In genomic region chr9:121818841-121819430, GRCh38 we compare ENCODE assay signal across 26 cellular contexts.
DNase-seq lines count a peak whose midpoint lies in the region; ATAC-seq and TF ChIP-seq lines count a peak whose summit lies in the region.
"Had no signal": no experiment of that assay in that cellular context is flagged by ENCODE, and none has a peak within 500 bp of the region (broad histone marks: within the 10 kb centered on the region; RNA-seq: fewer than 3 reads in every experiment).

No MANE protein-coding gene starts in this region.

- peak; percentile 21 for DNase-seq in activated effector memory CD4-positive, alpha-beta T cell treated with anti-CD3 and anti-CD28 coated beads, Interleukin-2, amount 50 U/mL, for 16 hours
- DNase-seq in activated effector memory CD4-positive, alpha-beta T cell treated with Interleukin-2 at 50 U/mL for 16 hours: no peak
- DNase-seq in CD4-positive, alpha-beta T cell: no peak
- no peak for DNase-seq in pons (ENCODE audit: low spot score)
- no peak for DNase-seq in CD8-positive, alpha-beta memory T cell
- no peak for DNase-seq in heart right ventricle
- DNase-seq: activated CD4-positive, alpha-beta T cell treated with anti-CD3 and anti-CD28 coated beads, Interleukin-2, amount 50 U/mL, for 48 hours; activated naive CD4-positive, alpha-beta T cell treated with Interleukin-2 at 50 U/mL for 16 hours; activated T-cell treated with anti-CD3 and anti-CD28 coated beads, Interleukin-2, amount 50 U/mL, for 48 hours; AML-193; immature natural killer cell; left colon; mucosa of descending colon; right cardiac atrium; RPMI8226; SJCRH30; stimulated activated CD4-positive, alpha-beta T cell treated with anti-CD3 and anti-CD28 coated beads, Interleukin-1b, Interleukin-23, amount 100 ng/mL, for 48 hours; T-helper 1 cell; testis had no signal

- H3K27ac ChIP-seq in VCaP: peak overlapping the region; percentile 40
- no peak overlapping the region for H3K27ac ChIP-seq in iPS-18a (ENCODE audit: low read length)
- H3K27ac ChIP-seq in CD4-positive, alpha-beta T cell (ENCODE audit: low read depth, low read length): no peak overlapping the region
- no peak overlapping the region for H3K27ac ChIP-seq in CD8-positive, alpha-beta memory T cell (ENCODE audit: low read depth, low read length)
- H3K27ac ChIP-seq in heart right ventricle: no peak overlapping the region
- H3K27ac ChIP-seq: A549, esophagus muscularis mucosa, SJCRH30, testis had no signal

- intact Hi-C loops in CD4-positive, alpha-beta T cell (cut with DNase I, micrococcal nuclease): no loop called here
- intact Hi-C loops in heart right ventricle (cut with DNase I): no loop called here

- H3K9me3 ChIP-seq in iPS-18a (ENCODE audit: control insufficient read depth, low read depth, low read length): no peaks in the 10 kb centered on the region
- no peaks in the 10 kb centered on the region for H3K9me3 ChIP-seq in CD4-positive, alpha-beta T cell (ENCODE audit: control insufficient read depth, low read length)
- H3K9me3 ChIP-seq in CD8-positive, alpha-beta memory T cell (ENCODE audit: low read length): no peaks in the 10 kb centered on the region
- H3K9me3 ChIP-seq in heart right ventricle: no peaks in the 10 kb centered on the region
- H3K9me3 ChIP-seq: A549, esophagus muscularis mucosa, mucosa of descending colon, SJCRH30, testis had no signal

- CTCF ChIA-PET in CD4-positive, alpha-beta T cell (lab: Charles Lee): no interaction called here
- CTCF ChIA-PET in CD8-positive, alpha-beta memory T cell (lab: Charles Lee): no interaction called here

- WGBS in heart right ventricle, 2 donors: 93 to 94% methylated on average over 12 of the region's 12 CpGs

- POLR2A ChIA-PET in CD4-positive, alpha-beta T cell (lab: Charles Lee): no interaction called here
- POLR2A ChIA-PET in CD8-positive, alpha-beta memory T cell (lab: Charles Lee): no interaction called here

- no peaks in the 10 kb centered on the region for H3K36me3 Mint-ChIP-seq in CD4-positive, alpha-beta T cell (ENCODE audit: low read depth)
- H3K36me3 Mint-ChIP-seq in CD8-positive, alpha-beta memory T cell: no peaks in the 10 kb centered on the region
- H3K36me3 Mint-ChIP-seq: immature natural killer cell; natural killer cell treated with Interleukin-12 subunit alpha and Interleukin-12 subunit beta and Interleukin-15 and Interleukin-18, amount 100 ng/mL, for 72 hours had no signal

- no peaks in the 10 kb centered on the region for H3K9me3 Mint-ChIP-seq in CD4-positive, alpha-beta T cell
- H3K9me3 Mint-ChIP-seq in CD8-positive, alpha-beta memory T cell: no peaks in the 10 kb centered on the region
- H3K9me3 Mint-ChIP-seq: immature natural killer cell; natural killer cell treated with Interleukin-12 subunit alpha and Interleukin-12 subunit beta and Interleukin-15 and Interleukin-18, amount 100 ng/mL, for 72 hours; stimulated activated naive CD8-positive, alpha-beta T cell treated with anti-CD3 and anti-CD28 coated beads, Interleukin-15, Interleukin-2, amounts not matched to agents 100 ng/mL and 50 ng/mL, for 24 hours had no signal

- H3K36me3 ChIP-seq in iPS-18a (ENCODE audit: control insufficient read depth, low read depth, low read length) (no peaks in the 10 kb centered on the region), heart right ventricle (no peaks in the 10 kb centered on the region)
- no peaks in the 10 kb centered on the region for H3K36me3 ChIP-seq in CD8-positive, alpha-beta memory T cell (ENCODE audit: insufficient read depth, low read length)
- H3K36me3 ChIP-seq: SJCRH30 had no signal

- TF ChIP-seq CTCF in VCaP (conservative IDR thresholded peaks at IDR 0.05) (no peak), heart right ventricle (IDR thresholded peaks at IDR 0.05) (no peak)
- no peak for TF ChIP-seq CTCF in CD4-positive, alpha-beta T cell (IDR thresholded peaks at IDR 0.05)

- H3K27me3 ChIP-seq in iPS-18a (ENCODE audit: control insufficient read depth, insufficient read depth, low read length) (no peaks in the 10 kb centered on the region), heart right ventricle (peaks cover 0 to 1% (median 0%) of the 10 kb centered on the region in 7 donors)
- no peaks in the 10 kb centered on the region for H3K27me3 ChIP-seq in CD4-positive, alpha-beta T cell (ENCODE audit: control insufficient read depth, insufficient read depth, low read length)
- no peaks in the 10 kb centered on the region for H3K27me3 ChIP-seq in CD8-positive, alpha-beta memory T cell (ENCODE audit: insufficient read depth, low read length, poor library complexity, severe bottlenecking)
- H3K27me3 ChIP-seq: esophagus muscularis mucosa, testis had no signal

- H3K9ac ChIP-seq in iPS-18a (ENCODE audit: low read length): no peak overlapping the region

- H3K4me1 Mint-ChIP-seq in CD4-positive, alpha-beta T cell (ENCODE audit: low read depth): no peaks in the 10 kb centered on the region
- H3K4me1 Mint-ChIP-seq in CD8-positive, alpha-beta memory T cell: peaks cover 6 to 9% (median 6%) of the 10 kb centered on the region in 3 donors
- H3K4me1 Mint-ChIP-seq: immature natural killer cell had no signal

- peak overlapping the region; percentile 26 for H3K4me3 ChIP-seq in iPS-18a (ENCODE audit: low read length)
- H3K4me3 ChIP-seq in CD8-positive, alpha-beta memory T cell (ENCODE audit: low read length): no peak overlapping the region
- H3K4me3 ChIP-seq in heart right ventricle: no peak overlapping the region
- H3K4me3 ChIP-seq: A549, mucosa of descending colon, SJCRH30, testis had no signal

- no peaks in the 10 kb centered on the region for H3K27me3 Mint-ChIP-seq in CD4-positive, alpha-beta T cell
- no peaks in the 10 kb centered on the region for H3K27me3 Mint-ChIP-seq in CD8-positive, alpha-beta memory T cell
- H3K27me3 Mint-ChIP-seq: natural killer cell treated with Interleukin-12 subunit alpha and Interleukin-12 subunit beta and Interleukin-15 and Interleukin-18, amount 100 ng/mL, for 72 hours; stimulated activated naive CD8-positive, alpha-beta T cell treated with anti-CD3 and anti-CD28 coated beads, Interleukin-15, Interleukin-2, amounts not matched to agents 100 ng/mL and 50 ng/mL, for 24 hours had no signal

- H3K27ac Mint-ChIP-seq in CD4-positive, alpha-beta T cell: no peak overlapping the region
- no peak overlapping the region for H3K27ac Mint-ChIP-seq in CD8-positive, alpha-beta memory T cell
- H3K27ac Mint-ChIP-seq: immature natural killer cell; natural killer cell treated with Interleukin-12 subunit alpha and Interleukin-12 subunit beta and Interleukin-15 and Interleukin-18, amount 100 ng/mL, for 72 hours; stimulated activated naive CD8-positive, alpha-beta T cell treated with anti-CD3 and anti-CD28 coated beads, Interleukin-15, Interleukin-2, amounts not matched to agents 100 ng/mL and 50 ng/mL, for 24 hours had no signal

- H3K4me1 ChIP-seq in iPS-18a (ENCODE audit: control insufficient read depth, low read depth, low read length) (peaks cover 26% of the 10 kb centered on the region), heart right ventricle (peaks cover 0 to 26% (median 7%) of the 10 kb centered on the region in 9 donors)
- no peaks in the 10 kb centered on the region for H3K4me1 ChIP-seq in CD8-positive, alpha-beta memory T cell (ENCODE audit: insufficient read depth, low read length)
- H3K4me1 ChIP-seq: A549, testis had no signal

- no peak for ATAC-seq in CD4-positive, alpha-beta T cell (ENCODE audit: poor library complexity)
- no peak for ATAC-seq in heart right ventricle
- ATAC-seq: HCT116; natural killer cell treated with Interleukin-12 subunit alpha and Interleukin-12 subunit beta and Interleukin-15 and Interleukin-18, amount 100 ng/mL, for 72 hours; right cardiac atrium had no signal

- no peak overlapping the region for H3K4me3 Mint-ChIP-seq in CD4-positive, alpha-beta T cell
- no peak overlapping the region for H3K4me3 Mint-ChIP-seq in CD8-positive, alpha-beta memory T cell
- H3K4me3 Mint-ChIP-seq: immature natural killer cell; natural killer cell treated with Interleukin-12 subunit alpha and Interleukin-12 subunit beta and Interleukin-15 and Interleukin-18, amount 100 ng/mL, for 72 hours; stimulated activated naive CD8-positive, alpha-beta T cell treated with anti-CD3 and anti-CD28 coated beads, Interleukin-15, Interleukin-2, amounts not matched to agents 100 ng/mL and 50 ng/mL, for 24 hours had no signal
